ENCODE assay signal across 10 cellular contexts in genomic region chr12:55659486-55660385, GRCh38. TPM values are rescaled to one million over a fixed set of nuclear protein-coding genes. Genes with fewer than 3 reads are reported as not detected.
A peak's percentile ranks its signal among the peaks of the same experiment; 100 is the strongest.
DNase-seq lines count a peak whose midpoint lies in the region; ATAC-seq, FAIRE-seq and TF ChIP-seq lines count a peak whose summit lies in the region.
"Had no signal": no experiment of that assay in that cellular context is flagged by ENCODE, and none has a peak within 500 bp of the region (broad histone marks: within the 10 kb centered on the region; RNA-seq: fewer than 3 reads in every experiment).

No MANE protein-coding gene starts in this region.

- FAIRE-seq in H1 (lab: Jason Lieb, UNC): no peak

- POLR2A ChIA-PET in GM10248 (lab: Yijun Ruan, JAX): no interaction called here
- POLR2A ChIA-PET in H1 (lab: Charles Lee; ENCODE audit: partially characterized antibody): interaction anchor here (1.2 kb wide), 1 partner anchor 78 kb away, joined by 3 read pairs; no protein-coding TSS in a partner anchor

- H3K79me2 ChIP-seq in H1 (ENCODE audit: control insufficient read depth in 1 of 2, insufficient read depth in 2 of 2, low read length in 2 of 2): no peaks in the 10 kb centered on the region
- H3K79me2 ChIP-seq in trophoblast cell (ENCODE audit: control insufficient read depth, insufficient read depth, low read length, poor library complexity): no peaks in the 10 kb centered on the region

- TF ChIP-seq CTCF in GM10248 (IDR thresholded peaks at IDR 0.05; ENCODE audit: control extremely low read depth, extremely low read depth, low read depth, missing control alignments) (peak; percentile 54), H1 (IDR thresholded peaks at IDR 0.05; ENCODE audit: control extremely low read depth in 1 of 3, insufficient read depth in 1 of 3, low read depth in 1 of 3, low read length in 3 of 3) (peak; percentile 46 to 68 (median 66)), ovary (IDR thresholded peaks at IDR 0.05) (peak in 2 of 3 donors; percentile 23 to 45)

- no peak overlapping the region for H3K56ac ChIP-seq in H1 (replicated peaks; ENCODE audit: insufficient read length, low read depth, low read length)

- no peak overlapping the region for H3K4me3 ChIP-seq in H1 (ENCODE audit: extremely low read depth in 1 of 4, insufficient read depth in 2 of 4, low read depth in 3 of 4, low read length in 4 of 4)
- H3K4me3 ChIP-seq in ovary: no peak overlapping the region
- no peak overlapping the region for H3K4me3 ChIP-seq in trophoblast cell (ENCODE audit: low read depth, low read length)

- H4K12ac ChIP-seq in trophoblast cell (ENCODE audit: low read depth, low read length): no peak overlapping the region

- H3K14ac ChIP-seq in H1 (ENCODE audit: insufficient read length) (no peak overlapping the region), trophoblast cell (ENCODE audit: low read length) (no peak overlapping the region)

- no peak overlapping the region for H2BK20ac ChIP-seq in H1 (ENCODE audit: low read length)

- H3K27me3 ChIP-seq in H1 (replicated peaks in 1 of 4; ENCODE audit: control insufficient read depth in 3 of 4, extremely low read depth in 1 of 4, insufficient read depth in 3 of 4, low read length in 3 of 4) (no peaks in the 10 kb centered on the region; a peak in 2 of 7 replicates), ovary (no peaks in the 10 kb centered on the region), trophoblast cell (ENCODE audit: insufficient read depth, low read length) (no peaks in the 10 kb centered on the region)

- H2AK5ac ChIP-seq in H1 (ENCODE audit: low read depth, low read length) (no peak overlapping the region), trophoblast cell (ENCODE audit: low read length) (no peak overlapping the region)

- H2BK120ac ChIP-seq in H1 (replicated peaks; ENCODE audit: low read depth, low read length) (no peak overlapping the region), trophoblast cell (ENCODE audit: insufficient read depth, low read length, poor library complexity) (no peak overlapping the region)

- H3K4me2 ChIP-seq in H1 (ENCODE audit: insufficient read depth in 1 of 2, low read depth in 2 of 2, low read length in 2 of 2) (no peak overlapping the region), trophoblast cell (ENCODE audit: low read length) (no peak overlapping the region)

- H3K9me3 ChIP-seq in H1 (ENCODE audit: insufficient read depth in 2 of 2, low read depth in 1 of 2, low read length in 1 of 2): no peaks in the 10 kb centered on the region
- no peaks in the 10 kb centered on the region for H3K9me3 ChIP-seq in ovary
- H3K9me3 ChIP-seq in trophoblast cell (ENCODE audit: insufficient read depth, low read depth, low read length): no peaks in the 10 kb centered on the region

- H3K4me1 ChIP-seq in H1 (replicated peaks in 1 of 4; ENCODE audit: control insufficient read depth in 3 of 4, insufficient read depth in 4 of 4, low read length in 3 of 4) (no peaks in the 10 kb centered on the region), ovary (ENCODE audit: insufficient read depth) (peaks cover 7% of the 10 kb centered on the region), trophoblast cell (ENCODE audit: control insufficient read depth in 1 of 2, insufficient read depth in 2 of 2, low read length in 2 of 2) (no peaks in the 10 kb centered on the region)

- no peak for DNase-seq in GM10248 (ENCODE audit: extremely low spot score)
- peak; percentile 40 for DNase-seq in MV-4-11 (lab: John Stamatoyannopoulos, UW)
- no peak for DNase-seq in H1 (ENCODE audit: low read depth in 1 of 2, low spot score in 2 of 2)
- DNase-seq in ovary: peak; percentile 64 to 79 (median 73)
- DNase-seq in GM19238 (ENCODE audit: insufficient read length, low spot score): no peak
- DNase-seq in NCI-H187 treated with DMSO at 0.1 percent for 48 hours (lab: John Stamatoyannopoulos, UW): no peak
- DNase-seq in trophoblast cell: no peak

- H3K18ac ChIP-seq in H1 (ENCODE audit: extremely low read depth, low read length): no peak overlapping the region
- H3K18ac ChIP-seq in trophoblast cell (ENCODE audit: low read length): no peak overlapping the region

- no peaks in the 10 kb centered on the region for H3K79me1 ChIP-seq in H1 (ENCODE audit: low read depth, low read length)
- no peaks in the 10 kb centered on the region for H3K79me1 ChIP-seq in trophoblast cell (ENCODE audit: low read length)

- TF ChIP-seq POLR2A in H1 (IDR thresholded peaks at IDR 0.05; ENCODE audit: control extremely low read depth in 1 of 2, low read depth in 2 of 2, low read length in 2 of 2) (no peak), ovary (IDR thresholded peaks at IDR 0.05) (no peak)

- intact Hi-C loops in ovary (cut with DNase I): no loop called here

- TF ChIP-seq EP300 in H1 (IDR thresholded peaks at IDR 0.05; ENCODE audit: borderline replicate concordance in 1 of 2, low read depth in 2 of 2, low read length in 2 of 2) (no peak), ovary (IDR thresholded peaks at IDR 0.05) (peak; percentile 78)

- H3K4ac ChIP-seq in H1 (replicated peaks; ENCODE audit: insufficient read length, low read depth, low read length) (no peak overlapping the region), trophoblast cell (ENCODE audit: low read depth, low read length) (no peak overlapping the region)

- no peak overlapping the region for H3K27ac ChIP-seq in H1 (ENCODE audit: low read depth, low read length)
- peak overlapping the region; percentile 3 to 32 for H3K27ac ChIP-seq in ovary
- no peak overlapping the region for H3K27ac ChIP-seq in trophoblast cell (ENCODE audit: low read depth, low read length)

- H2AFZ ChIP-seq in H1 (ENCODE audit: low read length) (peak overlapping the region; percentile 22; the same call in 1 of the 2 replicates), trophoblast cell (ENCODE audit: insufficient read depth, low read length, poor library complexity) (no peak overlapping the region)

- no peak overlapping the region for H2BK12ac ChIP-seq in H1 (ENCODE audit: low read depth, low read length)
- no peak overlapping the region for H2BK12ac ChIP-seq in trophoblast cell (ENCODE audit: low read length)

- no peaks in the 10 kb centered on the region for H3K23me2 ChIP-seq in H1 (ENCODE audit: low read depth, low read length)

- CTCF ChIA-PET in GM10248 (lab: Yijun Ruan, JAX) (interaction anchor here (0.7 to 5.2 kb wide), 3 partner anchors 14 to 78 kb away, joined by 3 to 99 read pairs (median 4); no protein-coding TSS in a partner anchor), H1 (lab: Charles Lee; ENCODE audit: partially characterized antibody) (interaction anchor here (1.0 to 5.6 kb wide), 10 partner anchors 13 to 471 kb away, joined by 3 to 69 read pairs (median 5); partner anchors contain the start of gene RDH5)

- peak; percentile 80 to 86 for TF ChIP-seq RAD21 in H1 (IDR thresholded peaks at IDR 0.05 in 1 of 2, conservative IDR thresholded peaks at IDR 0.05 in 1 of 2; ENCODE audit: low read depth in 2 of 2, low read length in 2 of 2)

- no peaks in the 10 kb centered on the region for H3K36me3 ChIP-seq in H1 (ENCODE audit: control insufficient read depth in 2 of 4, insufficient read depth in 4 of 4, low read length in 3 of 4)
- H3K36me3 ChIP-seq in ovary: no peaks in the 10 kb centered on the region
- H3K36me3 ChIP-seq in trophoblast cell (ENCODE audit: control insufficient read depth in 1 of 2, insufficient read depth in 2 of 2, low read length in 2 of 2): no peaks in the 10 kb centered on the region

- ATAC-seq in HG03045 (IDR thresholded peaks at IDR 0.05; ENCODE audit: unreplicated experiment): no peak

- no peak overlapping the region for H4K5ac ChIP-seq in H1 (ENCODE audit: insufficient read length, low read depth, low read length)

- H2BK15ac ChIP-seq in H1 (ENCODE audit: low read length): no peak overlapping the region

- H4K8ac ChIP-seq in H1 (ENCODE audit: extremely low read depth, insufficient read depth, low read length): no peak overlapping the region
- H4K8ac ChIP-seq in trophoblast cell (ENCODE audit: low read depth, low read length): no peak overlapping the region

- H4K20me1 ChIP-seq in H1 (replicated peaks in 1 of 2; ENCODE audit: control insufficient read depth in 1 of 2, insufficient read depth in 2 of 2, low read length in 2 of 2): no peaks in the 10 kb centered on the region

- H3K9ac ChIP-seq in H1 (replicated peaks in 1 of 4; ENCODE audit: extremely low read depth in 1 of 4, low read depth in 3 of 4, low read length in 3 of 4): no peak overlapping the region
- no peak overlapping the region for H3K9ac ChIP-seq in trophoblast cell (ENCODE audit: low read length)

- WGBS in H1 (ENCODE audit: extremely low coverage in 1 of 2, insufficient coverage in 1 of 2, insufficient read length in 1 of 2, insufficient replicate concordance in 2 of 2, low coverage in 1 of 2, low lambda C conversion rate in 2 of 2, missing lambda C conversion rate in 1 of 2), 2 experiments: 90% methylated on average over 9 of the region's 9 CpGs; no CpG with 5 or more reads in 1 of the 2 experiments
- 3 to 10% (median 5%) methylated on average over 9 of the region's 9 CpGs for WGBS in ovary, 3 donors
- no CpG with 5 or more reads among the region's 9 CpGs for WGBS in trophoblast cell (ENCODE audit: extremely low coverage, insufficient coverage, insufficient read length)

- H2BK5ac ChIP-seq in H1 (ENCODE audit: low read depth, low read length) (no peak overlapping the region), trophoblast cell (ENCODE audit: low read depth, low read length, poor library complexity) (no peak overlapping the region)

- H3K23ac ChIP-seq in H1 (ENCODE audit: insufficient read length) (no peak overlapping the region), trophoblast cell (ENCODE audit: low read length) (no peak overlapping the region)

- H4K91ac ChIP-seq in H1 (replicated peaks; ENCODE audit: insufficient read length, low read length) (no peak overlapping the region), trophoblast cell (ENCODE audit: low read depth, low read length) (no peak overlapping the region)

RNA-seq across cellular contexts. Expression of gene OR10P1, which starts 23.0 kb away (rescaled TPM):
- not detected in 2 replicates for total RNA-seq in H1 (2021; fragmentation: NEBNext Ultra II Directional; extraction: Animal tissue kit (Norgen Biotek cat#: 25700))
- polyA plus RNA-seq in H1 (2011; rRNA removed): not detected in 2 replicates
- polyA plus RNA-seq in H1 (2011; cell fraction: cytosol; rRNA removed): not detected
- polyA plus RNA-seq in H1 (2011; cell fraction: nucleus; rRNA removed): not detected
- not detected in 4 replicates for polyA plus RNA-seq in H1 (2012, experiment 1 of 2)
- polyA plus RNA-seq in H1 (2012, experiment 2 of 2): not detected
- polyA plus RNA-seq in H1 (2013, experiment 1 of 2): not detected
- not detected for polyA plus RNA-seq in H1 (2013, experiment 2 of 2)
- not detected in 2 replicates for polyA minus RNA-seq in H1 (2011; rRNA and poly(A)+ RNA removed)
- polyA minus RNA-seq in H1 (2011; cell fraction: cytosol; rRNA and poly(A)+ RNA removed): not detected
- polyA minus RNA-seq in H1 (2011; cell fraction: nucleus; rRNA and poly(A)+ RNA removed): not detected
- not detected for total RNA-seq in ovary
- polyA plus RNA-seq in ovary: not detected
- polyA plus RNA-seq in trophoblast cell (2013): not detected in 2 replicates
- total RNA-seq: mononuclear cell; T-helper 1 cell treated with Interleukin-12 subunit alpha and Interleukin-12 subunit beta and Interleukin-4 antibody, amounts not matched to agents 30 ng/mL and 1 ng/mL, for 36 hours had no signal

RNA-seq across cellular contexts. Expression of gene ITGA7, which starts 48.0 kb away (rescaled TPM):
- total RNA-seq in H1 (2021; fragmentation: NEBNext Ultra II Directional; extraction: Animal tissue kit (Norgen Biotek cat#: 25700)): 76.4 and 86.1 TPM in 2 replicates
- 57.6 and 81.5 TPM in 2 replicates for polyA plus RNA-seq in H1 (2011; rRNA removed)
- 83.6 TPM for polyA plus RNA-seq in H1 (2011; cell fraction: cytosol; rRNA removed)
- polyA plus RNA-seq in H1 (2011; cell fraction: nucleus; rRNA removed): 576 TPM
- polyA plus RNA-seq in H1 (2012, experiment 1 of 2): 88.5 to 116 TPM (median 98.2 TPM) in 4 replicates
- polyA plus RNA-seq in H1 (2012, experiment 2 of 2): 49.5 TPM
- 53.7 TPM for polyA plus RNA-seq in H1 (2013, experiment 1 of 2)
- polyA plus RNA-seq in H1 (2013, experiment 2 of 2): 44.3 TPM
- polyA minus RNA-seq in H1 (2011; rRNA and poly(A)+ RNA removed): 39.1 and 41.6 TPM in 2 replicates
- 30.8 TPM for polyA minus RNA-seq in H1 (2011; cell fraction: cytosol; rRNA and poly(A)+ RNA removed)
- polyA minus RNA-seq in H1 (2011; cell fraction: nucleus; rRNA and poly(A)+ RNA removed): 103 TPM
- 10 to 100 TPM in 5 of 7 donors, 1 to 10 TPM in 2; 4.9 to 69.6 (median 25.9) TPM for total RNA-seq in ovary
- polyA plus RNA-seq in ovary: 10 to 100 TPM; 19.5 to 38.3 TPM
- 0.92 and 1.1 TPM in 2 replicates for polyA plus RNA-seq in trophoblast cell (2013)

RNA-seq across cellular contexts. Expression of gene BLOC1S1, which starts 56.1 kb away (rescaled TPM):
- 84.3 and 91.1 TPM in 2 replicates for total RNA-seq in H1 (2021; fragmentation: NEBNext Ultra II Directional; extraction: Animal tissue kit (Norgen Biotek cat#: 25700))
- polyA plus RNA-seq in H1 (2011; rRNA removed): 149 and 185 TPM in 2 replicates
- polyA plus RNA-seq in H1 (2011; cell fraction: cytosol; rRNA removed): 215 TPM
- 132 TPM for polyA plus RNA-seq in H1 (2011; cell fraction: nucleus; rRNA removed)
- 124 to 187 TPM (median 163 TPM) in 4 replicates for polyA plus RNA-seq in H1 (2012, experiment 1 of 2)
- 152 TPM for polyA plus RNA-seq in H1 (2012, experiment 2 of 2)
- 87.5 TPM for polyA plus RNA-seq in H1 (2013, experiment 1 of 2)
- polyA plus RNA-seq in H1 (2013, experiment 2 of 2): 85.4 TPM
- polyA minus RNA-seq in H1 (2011; rRNA and poly(A)+ RNA removed): 41.3 and 44.1 TPM in 2 replicates
- 24.3 TPM for polyA minus RNA-seq in H1 (2011; cell fraction: cytosol; rRNA and poly(A)+ RNA removed)
- 27.7 TPM for polyA minus RNA-seq in H1 (2011; cell fraction: nucleus; rRNA and poly(A)+ RNA removed)
- 100 to 1,000 TPM in 4 of 7 donors, 10 to 100 TPM in 3; 96.0 to 143 (median 120) TPM for total RNA-seq in ovary
- 100 to 1,000 TPM; 101 to 214 TPM for polyA plus RNA-seq in ovary
- 47.3 and 48.7 TPM in 2 replicates for polyA plus RNA-seq in trophoblast cell (2013)

Comparison
In these comparisons a context has a peak if more than half of its experiments do, and no peak if none do; other contexts are left out.
1. DNase-seq: peak in MV-4-11 (single experiment) and ovary (5 of 5); none in GM10248 (single experiment), H1 (0 of 2), GM19238 (single experiment), NCI-H187 treated with DMSO at 0.1 percent for 48 hours (single experiment) and trophoblast cell (0 of 2).
2. H3K27ac ChIP-seq: peak in ovary (2 of 2); none in H1 (single experiment) and trophoblast cell (single experiment).
3. Peak in every context shown above with its lines, with median percentiles within 50 percentile points of each other: CTCF ChIP-seq.